Comparison of ENCODE assay signal across 1 cellular context in genomic region chr2:74454654-74455511, GRCh38.
TF ChIP-seq lines count a peak whose summit lies in the region.

TSS of gene INO80B (plus strand) at chr2:74455087. CDS start at chr2:74455117, 30 bp downstream.

TF ChIP-seq in HepG2, 621 proteins besides CTCF, POLR2A, EP300 and RAD21 (continued from another document and continues in another):
- TF ChIP-seq, protein P1, sequence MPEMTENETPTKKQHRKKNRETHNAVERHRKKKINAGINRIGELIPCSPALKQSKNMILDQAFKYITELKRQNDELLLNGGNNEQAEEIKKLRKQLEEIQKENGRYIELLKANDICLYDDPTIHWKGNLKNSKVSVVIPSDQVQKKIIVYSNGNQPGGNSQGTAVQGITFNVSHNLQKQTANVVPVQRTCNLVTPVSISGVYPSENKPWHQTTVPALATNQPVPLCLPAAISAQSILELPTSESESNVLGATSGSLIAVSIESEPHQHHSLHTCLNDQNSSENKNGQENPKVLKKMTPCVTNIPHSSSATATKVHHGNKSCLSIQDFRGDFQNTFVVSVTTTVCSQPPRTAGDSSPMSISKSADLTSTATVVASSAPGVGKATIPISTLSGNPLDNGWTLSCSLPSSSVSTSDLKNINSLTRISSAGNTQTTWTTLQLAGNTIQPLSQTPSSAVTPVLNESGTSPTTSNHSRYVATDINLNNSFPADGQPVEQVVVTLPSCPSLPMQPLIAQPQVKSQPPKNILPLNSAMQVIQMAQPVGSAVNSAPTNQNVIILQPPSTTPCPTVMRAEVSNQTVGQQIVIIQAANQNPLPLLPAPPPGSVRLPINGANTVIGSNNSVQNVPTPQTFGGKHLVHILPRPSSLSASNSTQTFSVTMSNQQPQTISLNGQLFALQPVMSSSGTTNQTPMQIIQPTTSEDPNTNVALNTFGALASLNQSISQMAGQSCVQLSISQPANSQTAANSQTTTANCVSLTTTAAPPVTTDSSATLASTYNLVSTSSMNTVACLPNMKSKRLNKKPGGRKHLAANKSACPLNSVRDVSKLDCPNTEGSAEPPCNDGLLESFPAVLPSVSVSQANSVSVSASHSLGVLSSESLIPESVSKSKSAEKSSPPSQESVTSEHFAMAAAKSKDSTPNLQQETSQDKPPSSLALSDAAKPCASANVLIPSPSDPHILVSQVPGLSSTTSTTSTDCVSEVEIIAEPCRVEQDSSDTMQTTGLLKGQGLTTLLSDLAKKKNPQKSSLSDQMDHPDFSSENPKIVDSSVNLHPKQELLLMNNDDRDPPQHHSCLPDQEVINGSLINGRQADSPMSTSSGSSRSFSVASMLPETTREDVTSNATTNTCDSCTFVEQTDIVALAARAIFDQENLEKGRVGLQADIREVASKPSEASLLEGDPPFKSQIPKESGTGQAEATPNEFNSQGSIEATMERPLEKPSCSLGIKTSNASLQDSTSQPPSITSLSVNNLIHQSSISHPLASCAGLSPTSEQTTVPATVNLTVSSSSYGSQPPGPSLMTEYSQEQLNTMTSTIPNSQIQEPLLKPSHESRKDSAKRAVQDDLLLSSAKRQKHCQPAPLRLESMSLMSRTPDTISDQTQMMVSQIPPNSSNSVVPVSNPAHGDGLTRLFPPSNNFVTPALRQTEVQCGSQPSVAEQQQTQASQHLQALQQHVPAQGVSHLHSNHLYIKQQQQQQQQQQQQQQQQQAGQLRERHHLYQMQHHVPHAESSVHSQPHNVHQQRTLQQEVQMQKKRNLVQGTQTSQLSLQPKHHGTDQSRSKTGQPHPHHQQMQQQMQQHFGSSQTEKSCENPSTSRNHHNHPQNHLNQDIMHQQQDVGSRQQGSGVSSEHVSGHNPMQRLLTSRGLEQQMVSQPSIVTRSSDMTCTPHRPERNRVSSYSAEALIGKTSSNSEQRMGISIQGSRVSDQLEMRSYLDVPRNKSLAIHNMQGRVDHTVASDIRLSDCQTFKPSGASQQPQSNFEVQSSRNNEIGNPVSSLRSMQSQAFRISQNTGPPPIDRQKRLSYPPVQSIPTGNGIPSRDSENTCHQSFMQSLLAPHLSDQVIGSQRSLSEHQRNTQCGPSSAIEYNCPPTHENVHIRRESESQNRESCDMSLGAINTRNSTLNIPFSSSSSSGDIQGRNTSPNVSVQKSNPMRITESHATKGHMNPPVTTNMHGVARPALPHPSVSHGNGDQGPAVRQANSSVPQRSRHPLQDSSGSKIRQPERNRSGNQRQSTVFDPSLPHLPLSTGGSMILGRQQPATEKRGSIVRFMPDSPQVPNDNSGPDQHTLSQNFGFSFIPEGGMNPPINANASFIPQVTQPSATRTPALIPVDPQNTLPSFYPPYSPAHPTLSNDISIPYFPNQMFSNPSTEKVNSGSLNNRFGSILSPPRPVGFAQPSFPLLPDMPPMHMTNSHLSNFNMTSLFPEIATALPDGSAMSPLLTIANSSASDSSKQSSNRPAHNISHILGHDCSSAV (CRISPR knock-in tag; IDR thresholded peaks at IDR 0.05; ENCODE audit: borderline replicate concordance): no peak
- TF ChIP-seq ZNF317 (CRISPR knock-in tag; IDR thresholded peaks at IDR 0.05) (peak; percentile 76), ZNF7 (CRISPR knock-in tag; IDR thresholded peaks at IDR 0.05) (peak; percentile 82; the same call in 1 of the 2 replicates), GZF1 (CRISPR knock-in tag; IDR thresholded peaks at IDR 0.05) (0 out of 2 replicates have a peak, but pooled peaks have one; percentile 79), ZBTB38 (CRISPR knock-in tag; IDR thresholded peaks at IDR 0.05) (peak; percentile 84), ZNF12 (CRISPR knock-in tag; IDR thresholded peaks at IDR 0.05) (peak; percentile 62), CREM (IDR thresholded peaks at IDR 0.05) (peak; percentile 98), CREM (CRISPR knock-in tag; IDR thresholded peaks at IDR 0.05) (no peak), SKI (IDR thresholded peaks at IDR 0.05; ENCODE audit: partially characterized antibody) (peak; percentile 87), ZHX2 (IDR thresholded peaks at IDR 0.05; ENCODE audit: low read depth) (peak; percentile 99), ZHX2 (CRISPR knock-in tag; IDR thresholded peaks at IDR 0.05; ENCODE audit: borderline replicate concordance) (no peak), ZNF441 (CRISPR knock-in tag; IDR thresholded peaks at IDR 0.05; ENCODE audit: borderline replicate concordance) (no peak; the same call in 1 of the 2 replicates), FOXJ3 (CRISPR knock-in tag; IDR thresholded peaks at IDR 0.05; ENCODE audit: borderline replicate concordance) (peak; percentile 79; the same call in 1 of the 2 replicates), DBP (CRISPR knock-in tag; IDR thresholded peaks at IDR 0.05; ENCODE audit: not compliant biosample characterization) (no peak), ZNF780A (CRISPR knock-in tag; IDR thresholded peaks at IDR 0.05) (no peak), RARG (CRISPR knock-in tag; IDR thresholded peaks at IDR 0.05; ENCODE audit: low read depth) (no peak), ZNF484 (CRISPR knock-in tag; IDR thresholded peaks at IDR 0.05; ENCODE audit: borderline replicate concordance, low read depth) (no peak), TIGD3 (CRISPR knock-in tag; IDR thresholded peaks at IDR 0.05; ENCODE audit: borderline replicate concordance) (0 out of 2 replicates have a peak, but pooled peaks have one; percentile 5), NFKBIZ (CRISPR knock-in tag; IDR thresholded peaks at IDR 0.05) (peak; percentile 84), HOXA7 (CRISPR knock-in tag; IDR thresholded peaks at IDR 0.05) (no peak), ZBTB3 (CRISPR knock-in tag; IDR thresholded peaks at IDR 0.05; ENCODE audit: borderline replicate concordance, low read depth) (0 out of 2 replicates have a peak, but pooled peaks have one; percentile 79), ZNF709 (CRISPR knock-in tag; IDR thresholded peaks at IDR 0.05) (peak; percentile 85), ZNF496 (CRISPR knock-in tag; IDR thresholded peaks at IDR 0.05; ENCODE audit: insufficient replicate concordance) (no peak), PHF20 (CRISPR knock-in tag; IDR thresholded peaks at IDR 0.05) (peak; percentile 95), CENPX (CRISPR knock-in tag; IDR thresholded peaks at IDR 0.05) (no peak), NR1H2 (CRISPR knock-in tag; IDR thresholded peaks at IDR 0.05; ENCODE audit: borderline replicate concordance, low read depth) (no peak), ZNF207 (IDR thresholded peaks at IDR 0.05; ENCODE audit: borderline replicate concordance) (no peak), TCF7L2 (IDR thresholded peaks at IDR 0.05; ENCODE audit: low read depth, low read length) (no peak), ZNF605 (CRISPR knock-in tag; IDR thresholded peaks at IDR 0.05) (peak; percentile 99), SIN3B (IDR thresholded peaks at IDR 0.05; ENCODE audit: low read length) (peak; percentile 94), NAIF1 (CRISPR knock-in tag; IDR thresholded peaks at IDR 0.05; ENCODE audit: borderline replicate concordance) (peak; percentile 96), ZNF773 (CRISPR knock-in tag; IDR thresholded peaks at IDR 0.05; ENCODE audit: borderline replicate concordance) (no peak)
- TF ChIP-seq, protein P2, sequence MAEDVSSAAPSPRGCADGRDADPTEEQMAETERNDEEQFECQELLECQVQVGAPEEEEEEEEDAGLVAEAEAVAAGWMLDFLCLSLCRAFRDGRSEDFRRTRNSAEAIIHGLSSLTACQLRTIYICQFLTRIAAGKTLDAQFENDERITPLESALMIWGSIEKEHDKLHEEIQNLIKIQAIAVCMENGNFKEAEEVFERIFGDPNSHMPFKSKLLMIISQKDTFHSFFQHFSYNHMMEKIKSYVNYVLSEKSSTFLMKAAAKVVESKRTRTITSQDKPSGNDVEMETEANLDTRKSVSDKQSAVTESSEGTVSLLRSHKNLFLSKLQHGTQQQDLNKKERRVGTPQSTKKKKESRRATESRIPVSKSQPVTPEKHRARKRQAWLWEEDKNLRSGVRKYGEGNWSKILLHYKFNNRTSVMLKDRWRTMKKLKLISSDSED (CRISPR knock-in tag; IDR thresholded peaks at IDR 0.05): no peak
- TF ChIP-seq, protein P3, sequence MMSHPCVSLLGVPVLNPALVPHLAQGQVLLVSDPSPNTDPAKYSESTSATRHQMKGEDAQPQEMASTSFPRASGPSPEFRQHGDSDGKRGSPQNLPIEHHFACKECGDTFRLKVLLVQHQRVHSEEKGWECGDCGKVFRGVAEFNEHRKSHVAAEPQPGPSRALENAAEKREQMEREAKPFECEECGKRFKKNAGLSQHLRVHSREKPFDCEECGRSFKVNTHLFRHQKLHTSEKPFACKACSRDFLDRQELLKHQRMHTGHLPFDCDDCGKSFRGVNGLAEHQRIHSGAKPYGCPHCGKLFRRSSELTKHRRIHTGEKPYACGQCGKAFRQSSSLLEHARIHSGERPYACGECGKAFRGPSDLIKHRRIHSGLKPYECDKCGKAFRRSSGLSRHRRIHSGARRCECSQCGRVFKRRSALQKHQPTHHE (CRISPR knock-in tag; IDR thresholded peaks at IDR 0.05; ENCODE audit: borderline replicate concordance): no peak; the same call in 1 of the 2 replicates
- TF ChIP-seq, protein P4, sequence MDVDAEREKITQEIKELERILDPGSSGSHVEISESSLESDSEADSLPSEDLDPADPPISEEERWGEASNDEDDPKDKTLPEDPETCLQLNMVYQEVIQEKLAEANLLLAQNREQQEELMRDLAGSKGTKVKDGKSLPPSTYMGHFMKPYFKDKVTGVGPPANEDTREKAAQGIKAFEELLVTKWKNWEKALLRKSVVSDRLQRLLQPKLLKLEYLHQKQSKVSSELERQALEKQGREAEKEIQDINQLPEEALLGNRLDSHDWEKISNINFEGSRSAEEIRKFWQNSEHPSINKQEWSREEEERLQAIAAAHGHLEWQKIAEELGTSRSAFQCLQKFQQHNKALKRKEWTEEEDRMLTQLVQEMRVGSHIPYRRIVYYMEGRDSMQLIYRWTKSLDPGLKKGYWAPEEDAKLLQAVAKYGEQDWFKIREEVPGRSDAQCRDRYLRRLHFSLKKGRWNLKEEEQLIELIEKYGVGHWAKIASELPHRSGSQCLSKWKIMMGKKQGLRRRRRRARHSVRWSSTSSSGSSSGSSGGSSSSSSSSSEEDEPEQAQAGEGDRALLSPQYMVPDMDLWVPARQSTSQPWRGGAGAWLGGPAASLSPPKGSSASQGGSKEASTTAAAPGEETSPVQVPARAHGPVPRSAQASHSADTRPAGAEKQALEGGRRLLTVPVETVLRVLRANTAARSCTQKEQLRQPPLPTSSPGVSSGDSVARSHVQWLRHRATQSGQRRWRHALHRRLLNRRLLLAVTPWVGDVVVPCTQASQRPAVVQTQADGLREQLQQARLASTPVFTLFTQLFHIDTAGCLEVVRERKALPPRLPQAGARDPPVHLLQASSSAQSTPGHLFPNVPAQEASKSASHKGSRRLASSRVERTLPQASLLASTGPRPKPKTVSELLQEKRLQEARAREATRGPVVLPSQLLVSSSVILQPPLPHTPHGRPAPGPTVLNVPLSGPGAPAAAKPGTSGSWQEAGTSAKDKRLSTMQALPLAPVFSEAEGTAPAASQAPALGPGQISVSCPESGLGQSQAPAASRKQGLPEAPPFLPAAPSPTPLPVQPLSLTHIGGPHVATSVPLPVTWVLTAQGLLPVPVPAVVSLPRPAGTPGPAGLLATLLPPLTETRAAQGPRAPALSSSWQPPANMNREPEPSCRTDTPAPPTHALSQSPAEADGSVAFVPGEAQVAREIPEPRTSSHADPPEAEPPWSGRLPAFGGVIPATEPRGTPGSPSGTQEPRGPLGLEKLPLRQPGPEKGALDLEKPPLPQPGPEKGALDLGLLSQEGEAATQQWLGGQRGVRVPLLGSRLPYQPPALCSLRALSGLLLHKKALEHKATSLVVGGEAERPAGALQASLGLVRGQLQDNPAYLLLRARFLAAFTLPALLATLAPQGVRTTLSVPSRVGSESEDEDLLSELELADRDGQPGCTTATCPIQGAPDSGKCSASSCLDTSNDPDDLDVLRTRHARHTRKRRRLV (CRISPR knock-in tag; IDR thresholded peaks at IDR 0.05): no peak; the same call in 1 of the 2 replicates
